ENCODE assay signal across 17 cellular contexts in the genomic region with DNA sequence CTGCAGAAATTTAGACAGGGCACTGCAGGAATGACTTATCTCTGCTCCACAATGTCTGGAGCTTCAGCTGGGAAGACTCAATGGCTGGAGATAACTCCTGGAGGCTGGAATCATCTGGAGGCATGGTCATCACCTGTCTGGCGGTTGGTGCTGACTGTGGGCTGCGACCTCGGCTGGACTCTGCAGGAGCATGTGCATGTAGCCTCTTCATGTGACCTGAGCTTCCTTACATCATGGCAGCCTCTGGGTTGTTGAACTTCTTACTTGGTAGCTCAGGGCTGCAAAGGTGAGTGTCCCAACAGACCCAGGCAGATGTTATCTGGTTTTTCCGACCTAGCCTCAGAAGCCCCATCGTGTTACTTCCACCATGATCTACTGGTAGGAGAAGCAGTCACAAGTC.
DNase-seq lines count a peak whose midpoint lies in the region; ATAC-seq and TF ChIP-seq lines count a peak whose summit lies in the region.
"Had no signal": no experiment of that assay in that cellular context is flagged by ENCODE, and none has a peak within 500 bp of the region (broad histone marks: within the 10 kb centered on the region; RNA-seq: fewer than 3 reads in every experiment).

No MANE protein-coding gene starts in this region.

- peak overlapping the region; percentile 10 to 92 (median 69) for H3K27ac Mint-ChIP-seq in brain
- peak overlapping the region; percentile 58 for H3K27ac Mint-ChIP-seq in neural crest cell (ENCODE audit: unreplicated experiment)
- H3K27ac Mint-ChIP-seq in activated naive CD4-positive, alpha-beta T cell treated with anti-CD3 and anti-CD28 coated beads, Interleukin-2, amount 50 U/mL, for 72 hours: no peak overlapping the region
- H3K27ac Mint-ChIP-seq: CD4-positive, alpha-beta memory T cell; GM23338; H9; HFFc6 had no signal

- H3K36me3 Mint-ChIP-seq in brain (no peaks in the 10 kb centered on the region), neural crest cell (ENCODE audit: low read depth) (no peaks in the 10 kb centered on the region)
- H3K36me3 Mint-ChIP-seq in activated naive CD4-positive, alpha-beta T cell treated with anti-CD3 and anti-CD28 coated beads, Interleukin-2, amount 50 U/mL, for 72 hours: no peaks in the 10 kb centered on the region
- H3K36me3 Mint-ChIP-seq: CD4-positive, alpha-beta memory T cell had no signal

- H3K27me3 Mint-ChIP-seq in brain (no peaks in the 10 kb centered on the region), neural crest cell (ENCODE audit: low read depth) (peaks cover 2% of the 10 kb centered on the region)

- H3K9me3 ChIP-seq in neutrophil: no peaks in the 10 kb centered on the region

- DNase-seq in neural crest cell (ENCODE audit: low read depth, low spot score): no peak
- no peak for DNase-seq in activated naive CD4-positive, alpha-beta T cell treated with anti-CD3 and anti-CD28 coated beads, Interleukin-2, amount 50 U/mL, for 72 hours (ENCODE audit: low spot score in 2 of 2)
- DNase-seq: C1 segment of cervical spinal cord; Calu3; CD4-positive, alpha-beta memory T cell; COR-L47; DMS53; DMS79 treated with DMSO at 0.1 percent for 48 hours; GF-D8; H9; HFFc6 had no signal

- ATAC-seq in HG03045 (IDR thresholded peaks at IDR 0.05; ENCODE audit: unreplicated experiment): no peak
- ATAC-seq in activated naive CD4-positive, alpha-beta T cell treated with anti-CD3 and anti-CD28 coated beads, Interleukin-2, amount 50 U/mL, for 72 hours: no peak
- no peak for ATAC-seq in HG03342 (IDR thresholded peaks at IDR 0.05; ENCODE audit: unreplicated experiment)
- ATAC-seq: GM23338, HCT116 had no signal

- peak overlapping the region; percentile 94 for H3K27ac ChIP-seq in neutrophil

- no peaks in the 10 kb centered on the region for H3K27me3 ChIP-seq in neutrophil

- H3K4me1 Mint-ChIP-seq in brain: peaks cover 78% of the 10 kb centered on the region
- H3K4me1 Mint-ChIP-seq in neural crest cell: peaks cover 38% of the 10 kb centered on the region
- H3K4me1 Mint-ChIP-seq: GM23338 had no signal

- H3K4me3 Mint-ChIP-seq in brain (peak overlapping the region in 1 of 5 experiments; percentile 7), neural crest cell (no peak overlapping the region)
- H3K4me3 Mint-ChIP-seq: CD4-positive, alpha-beta memory T cell; GM23338; H9; HFFc6 had no signal

- no peaks in the 10 kb centered on the region for H3K36me3 ChIP-seq in neutrophil

- H3K4me3 ChIP-seq in neutrophil (ENCODE audit: low read depth in 1 of 2, low read length in 1 of 2): no peak overlapping the region
- H3K4me3 ChIP-seq: GM23338 had no signal

- H3K4me1 ChIP-seq in neutrophil (ENCODE audit: control insufficient read depth in 1 of 2, insufficient read depth in 1 of 2, low read depth in 1 of 2, low read length in 1 of 2): peaks cover 75 to 80% of the 10 kb centered on the region in 2 experiments

- peaks cover 0 to 9% (median 4%) of the 10 kb centered on the region in 5 experiments for H3K9me3 Mint-ChIP-seq in brain
- no peaks in the 10 kb centered on the region for H3K9me3 Mint-ChIP-seq in neural crest cell
- H3K9me3 Mint-ChIP-seq in activated naive CD4-positive, alpha-beta T cell treated with anti-CD3 and anti-CD28 coated beads, Interleukin-2, amount 50 U/mL, for 72 hours: no peaks in the 10 kb centered on the region
- H3K9me3 Mint-ChIP-seq: GM23338, H9 had no signal

- TF ChIP-seq CTCF in brain (conservative IDR thresholded peaks at IDR 0.05) (no peak), neural crest cell (conservative IDR thresholded peaks at IDR 0.05) (no peak), neutrophil (IDR thresholded peaks at IDR 0.05) (no peak)

Comparison
In these comparisons a context has a peak if more than half of its experiments do, and no peak if none do; other contexts are left out.
1. H3K27ac Mint-ChIP-seq: peak in brain (5 of 5) and neural crest cell (single experiment); none in activated naive CD4-positive, alpha-beta T cell treated with anti-CD3 and anti-CD28 coated beads, Interleukin-2, amount 50 U/mL, for 72 hours (0 of 2).